In genomic region chr20:5205348-5206210, GRCh38 we compare ENCODE assay signal across 8 cellular contexts.
DNase-seq lines count a peak whose midpoint lies in the region; ATAC-seq and TF ChIP-seq lines count a peak whose summit lies in the region.

No MANE protein-coding gene starts in this region.

- no peaks in the 10 kb centered on the region for H3K36me3 ChIP-seq in adrenal gland (replicated peaks in 1 of 2)
- no peaks in the 10 kb centered on the region for H3K36me3 ChIP-seq in left ventricle myocardium inferior

- no peak overlapping the region for H3K4me3 ChIP-seq in adrenal gland
- H3K4me3 ChIP-seq in left ventricle myocardium inferior, result no peak overlapping the region
- no peak overlapping the region for H3K4me3 ChIP-seq in retinal pigment epithelial cell (ENCODE audit: low read length)

- TF ChIP-seq POLR2A in adrenal gland (IDR thresholded peaks at IDR 0.05), result no peak

- WGBS in adrenal gland, 4 donors, result 22 to 30% (median 26%) methylated on average over 9 to 10 of the region's 10 CpGs

- H3K27ac ChIP-seq in adrenal gland, result no peak overlapping the region
- no peak overlapping the region for H3K27ac ChIP-seq in left ventricle myocardium inferior (replicated peaks)

- ATAC-seq in HG02623 (IDR thresholded peaks at IDR 0.05; ENCODE audit: unreplicated experiment), result peak; percentile 87

- intact Hi-C loops in adrenal gland (cut with DNase I), result loop anchor here in 1 of 2 donors (5.0 kb wide), 1 partner anchor 242 kb away; no protein-coding TSS in a partner anchor
- intact Hi-C loops in left ventricle myocardium inferior (cut with micrococcal nuclease), result no loop called here

- H3K27me3 ChIP-seq in adrenal gland (no peaks in the 10 kb centered on the region), left ventricle myocardium inferior (ENCODE audit: low read depth) (no peaks in the 10 kb centered on the region)

- peak; percentile 64 for DNase-seq in NCI-H1105 treated with DMSO at 0.1 percent for 48 hours (lab: John Stamatoyannopoulos, UW)
- peak; percentile 49 for DNase-seq in T follicular helper cell (ENCODE audit: low read depth)
- peak; percentile 71 to 89 (median 77) for DNase-seq in adrenal gland
- DNase-seq in left ventricle myocardium inferior, result peak; percentile 70
- no peak for DNase-seq in retinal pigment epithelial cell (ENCODE audit: low read depth)
- no peak for DNase-seq in mesenteric fat pad (ENCODE audit: low spot score)

- H3K9me3 ChIP-seq in adrenal gland (replicated peaks in 1 of 3), result no peaks in the 10 kb centered on the region
- H3K9me3 ChIP-seq in left ventricle myocardium inferior (replicated peaks), result no peaks in the 10 kb centered on the region

- TF ChIP-seq CTCF in GM12874 (IDR thresholded peaks at IDR 0.05; ENCODE audit: insufficient read depth, low read depth, low read length) (peak; percentile 91), adrenal gland (IDR thresholded peaks at IDR 0.05) (peak; percentile 70 to 86 (median 76)), left ventricle myocardium inferior (IDR thresholded peaks at IDR 0.05; ENCODE audit: borderline replicate concordance) (peak; percentile 93), retinal pigment epithelial cell (conservative IDR thresholded peaks at IDR 0.05; ENCODE audit: low read depth, low read length) (peak; percentile 99)

- H3K4me1 ChIP-seq in adrenal gland (replicated peaks in 1 of 2) (no peaks in the 10 kb centered on the region), left ventricle myocardium inferior (peaks cover 30% of the 10 kb centered on the region)

Comparison
In these comparisons a context has a peak if more than half of its experiments do, and no peak if none do; other contexts are left out.
1. DNase-seq: peak in NCI-H1105 treated with DMSO at 0.1 percent for 48 hours (single experiment), T follicular helper cell (single experiment), adrenal gland (7 of 7) and left ventricle myocardium inferior (single experiment); none in retinal pigment epithelial cell (single experiment) and mesenteric fat pad (single experiment).
2. Peak in every context shown above with its lines, with median percentiles within 50 percentile points of each other: CTCF ChIP-seq.